ENCODE assay signal across 8 cellular contexts in the genomic region with DNA sequence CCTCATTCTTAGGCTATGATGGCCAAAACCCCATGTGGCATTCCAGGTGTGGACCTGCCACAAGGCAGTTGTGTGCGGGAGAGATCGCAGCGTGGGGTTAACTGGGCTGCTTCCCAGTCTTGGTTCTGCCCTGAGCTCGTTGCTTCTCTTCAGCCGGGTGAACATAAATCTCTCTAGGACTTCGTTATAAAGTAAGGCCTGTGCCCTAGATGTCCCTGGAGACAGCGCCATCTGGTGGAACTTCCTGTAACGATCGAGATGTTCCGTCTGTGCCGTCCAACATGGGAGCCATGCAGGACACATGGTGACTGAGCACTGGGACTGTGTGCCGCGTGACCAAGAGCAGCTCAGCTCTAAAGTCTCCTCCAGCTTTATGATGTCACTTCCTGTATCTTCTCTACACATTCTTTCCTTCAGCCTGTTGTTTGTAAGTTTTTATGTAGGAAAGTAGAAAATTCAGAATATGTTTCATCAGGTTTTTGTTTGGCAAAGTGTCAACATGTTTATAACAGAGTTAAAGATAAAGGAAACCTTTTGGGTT. TPM values are rescaled to one million over a fixed set of nuclear protein-coding genes. Genes with fewer than 3 reads are reported as not detected.
A peak's percentile ranks its signal among the peaks of the same experiment; 100 is the strongest.
DNase-seq lines count a peak whose midpoint lies in the region; ATAC-seq and TF ChIP-seq lines count a peak whose summit lies in the region.

No MANE protein-coding gene starts in this region.

- H3K36me3 ChIP-seq in BE2C (no peaks in the 10 kb centered on the region), colonic mucosa (no peaks in the 10 kb centered on the region), lower lobe of right lung (no peaks in the 10 kb centered on the region)

- H3K9ac ChIP-seq in colonic mucosa (ENCODE audit: low read depth in 2 of 2, low read length in 2 of 2) = no peak overlapping the region

- intact Hi-C loops in colonic mucosa (cut with DNase I) = no loop called here
- intact Hi-C loops in lower lobe of right lung (cut with DNase I) = no loop called here

- H3K27ac ChIP-seq in colonic mucosa (no peak overlapping the region), lower lobe of right lung (no peak overlapping the region)

- H3K4me3 ChIP-seq in BE2C (ENCODE audit: low read depth, low read length) = no peak overlapping the region
- H3K4me3 ChIP-seq in colonic mucosa = no peak overlapping the region
- no peak overlapping the region for H3K4me3 ChIP-seq in lower lobe of right lung

- no peaks in the 10 kb centered on the region for H3K9me3 ChIP-seq in BE2C
- no peaks in the 10 kb centered on the region for H3K9me3 ChIP-seq in colonic mucosa
- H3K9me3 ChIP-seq in lower lobe of right lung = no peaks in the 10 kb centered on the region

- ATAC-seq in GM19035 (IDR thresholded peaks at IDR 0.05; ENCODE audit: unreplicated experiment) (peak; percentile 89), HG03342 (IDR thresholded peaks at IDR 0.05; ENCODE audit: unreplicated experiment) (peak; percentile 95), lower lobe of right lung (peak; percentile 83 to 88)

- H3K27me3 ChIP-seq in BE2C = no peaks in the 10 kb centered on the region
- no peaks in the 10 kb centered on the region for H3K27me3 ChIP-seq in colonic mucosa
- H3K27me3 ChIP-seq in lower lobe of right lung (ENCODE audit: low read depth) = no peaks in the 10 kb centered on the region

- no peaks in the 10 kb centered on the region for H3K4me1 ChIP-seq in BE2C
- no peaks in the 10 kb centered on the region for H3K4me1 ChIP-seq in colonic mucosa
- peaks cover 9% of the 10 kb centered on the region for H3K4me1 ChIP-seq in lower lobe of right lung

- TF ChIP-seq CTCF in BE2C (IDR thresholded peaks at IDR 0.05; ENCODE audit: low read depth, low read length) = peak; percentile 86
- TF ChIP-seq CTCF in colonic mucosa (IDR thresholded peaks at IDR 0.05) = peak; percentile 47
- TF ChIP-seq CTCF in lower lobe of right lung (IDR thresholded peaks at IDR 0.05) = peak; percentile 70

- DNase-seq in BE2C (peak; percentile 89), NCI-H460 (ENCODE audit: extremely low read depth, low read depth) (peak; percentile 52), colonic mucosa (peak; percentile 85), lower lobe of right lung (peak; percentile 83)
- peak; percentile 55 to 65 for DNase-seq in activated CD4-positive, alpha-beta T cell treated with anti-CD3 and anti-CD28 coated beads for 4 hours
- DNase-seq in stimulated activated CD8-positive, alpha-beta memory T cell treated with anti-CD3 and anti-CD28 coated beads, Interleukin-15, amount 100 ng/mL, for 48 hours (ENCODE audit: low read depth in 2 of 2) = peak; percentile 70 to 73

RNA-seq across cellular contexts. Expression of gene RPP40, which starts 26.8 kb away (rescaled TPM):
- polyA plus RNA-seq in BE2C (2012; ENCODE audit: insufficient read depth, insufficient read length, low read depth) = 15.5 TPM
- 38.6 and 42.0 TPM in 2 replicates for total RNA-seq in NCI-H460 (2014; rRNA removed; shearing (Covaris generic))
- polyA plus RNA-seq in NCI-H460 (2014; cell fraction: nucleus; rRNA removed) = 27.3 and 55.1 TPM in 2 replicates
- 1 to 10 TPM; 4.4 to 6.1 TPM for total RNA-seq in colonic mucosa
- 2.5 TPM for total RNA-seq in lower lobe of right lung

RNA-seq across cellular contexts. Expression of gene PPP1R3G, which starts 54.5 kb away (rescaled TPM):
- polyA plus RNA-seq in BE2C (2012; ENCODE audit: insufficient read depth, insufficient read length, low read depth) = 0.43 TPM
- total RNA-seq in NCI-H460 (2014; rRNA removed; shearing (Covaris generic)) = 0.22 and 0.40 TPM in 2 replicates
- 0.07 TPM in 1 of 2 replicates, not detected in the other for polyA plus RNA-seq in NCI-H460 (2014; cell fraction: nucleus; rRNA removed)
- total RNA-seq in colonic mucosa (1 to 10 TPM; 1.0 to 5.5 TPM), lower lobe of right lung (0.41 TPM)
